ENCODE assay signal across 13 cellular contexts in the genomic region with DNA sequence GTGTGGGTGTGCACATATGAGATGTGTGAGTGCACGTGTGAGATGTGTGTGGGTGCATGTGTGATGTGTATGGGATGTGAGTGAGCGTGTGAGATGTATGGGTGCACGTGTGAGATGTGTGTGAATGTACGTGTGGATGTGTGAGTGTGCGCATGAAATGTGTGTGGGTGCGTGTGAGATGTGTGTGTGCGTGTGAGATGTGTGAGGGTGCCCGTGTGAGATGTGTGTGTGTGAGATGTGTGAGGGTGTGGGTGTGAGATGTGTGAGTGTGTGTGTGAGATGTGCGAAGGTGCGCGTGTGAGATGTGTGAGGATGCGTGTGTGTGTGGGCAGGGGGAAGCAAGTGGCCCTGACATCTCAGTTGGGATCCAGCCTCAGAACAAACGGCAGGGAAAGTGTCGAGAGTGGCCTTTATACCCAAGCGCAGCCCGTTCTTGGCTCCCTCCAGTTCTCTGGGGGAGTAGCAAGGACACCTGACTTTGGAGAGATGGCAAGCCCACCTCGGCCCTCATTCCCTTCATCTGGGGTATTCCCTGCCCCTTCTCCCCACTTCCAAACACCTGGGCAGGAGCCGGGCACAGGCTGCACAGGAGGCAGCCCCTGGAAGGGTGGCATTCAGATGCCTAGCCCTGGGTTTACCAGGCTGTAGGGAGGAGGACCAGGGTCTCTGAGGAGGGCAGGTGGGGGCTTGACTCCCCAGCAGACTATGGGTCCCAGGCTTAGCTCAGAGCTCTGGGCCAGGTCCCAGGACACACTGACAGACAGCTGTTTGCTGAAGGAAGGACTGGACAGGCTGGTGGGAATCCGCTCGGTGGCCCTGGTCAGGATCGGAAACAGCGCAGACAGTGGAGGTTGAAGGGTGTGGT. TPM values are rescaled to one million over a fixed set of nuclear protein-coding genes. Genes with fewer than 3 reads are reported as not detected.
DNase-seq lines count a peak whose midpoint lies in the region; ATAC-seq and TF ChIP-seq lines count a peak whose summit lies in the region.
"Had no signal": no experiment of that assay in that cellular context is flagged by ENCODE, and none has a peak within 500 bp of the region (broad histone marks: within the 10 kb centered on the region; RNA-seq: fewer than 3 reads in every experiment).

No MANE protein-coding gene starts in this region.

- H3K9me3 Mint-ChIP-seq in MCF 10A (ENCODE audit: unreplicated experiment), result no peaks in the 10 kb centered on the region
- no peaks in the 10 kb centered on the region for H3K9me3 Mint-ChIP-seq in progenitor cell of endocrine pancreas (ENCODE audit: low read depth)
- H3K9me3 Mint-ChIP-seq: central memory CD8-positive, alpha-beta T cell had no signal

- CTCF ChIA-PET in MCF 10A (lab: Yijun Ruan, JAX), result interaction anchor here (0.6 to 1.3 kb wide), 3 partner anchors 79 to 96 kb away, joined by 3 to 4 read pairs (median 3); no protein-coding TSS in a partner anchor

- H3K4me1 ChIP-seq in breast epithelium, result no peaks in the 10 kb centered on the region
- peaks cover 26 to 30% of the 10 kb centered on the region in 2 donors for H3K4me1 ChIP-seq in uterus

- peak in 1 of 2 donors; percentile 16 for DNase-seq in breast epithelium (ENCODE audit: low spot score in 2 of 2)
- DNase-seq in MCF 10A (ENCODE audit: unreplicated experiment), result no peak
- DNase-seq in left ventricle myocardium superior, result no peak
- DNase-seq in progenitor cell of endocrine pancreas (ENCODE audit: low spot score, unreplicated experiment), result peak; percentile 3
- DNase-seq in uterus, result no peak
- no peak for DNase-seq in CD1c-positive myeloid dendritic cell (ENCODE audit: extremely low spot score)
- DNase-seq: activated gamma-delta T cell, Kasumi-1, NCI-H1930 had no signal

- TF ChIP-seq CTCF in breast epithelium (IDR thresholded peaks at IDR 0.05) (no peak), MCF 10A (IDR thresholded peaks at IDR 0.05; ENCODE audit: unreplicated experiment) (no peak), progenitor cell of endocrine pancreas (IDR thresholded peaks at IDR 0.05; ENCODE audit: unreplicated experiment) (no peak), uterus (IDR thresholded peaks at IDR 0.05) (no peak)

- H3K27ac ChIP-seq in breast epithelium (peak overlapping the region; percentile 68 to 94), uterus (peak overlapping the region; percentile 91 to 94)

- no peaks in the 10 kb centered on the region for H3K9me3 ChIP-seq in breast epithelium
- H3K9me3 ChIP-seq in uterus, result no peaks in the 10 kb centered on the region
- H3K9me3 ChIP-seq: thyroid gland had no signal

- POLR2A ChIA-PET in MCF 10A (lab: Yijun Ruan, JAX), result interaction anchor here (1.1 kb wide), 1 partner anchor 84 kb away, joined by 3 read pairs; no protein-coding TSS in a partner anchor

- H3K36me3 Mint-ChIP-seq in MCF 10A (ENCODE audit: insufficient read depth, unreplicated experiment), result peaks cover 13% of the 10 kb centered on the region
- no peaks in the 10 kb centered on the region for H3K36me3 Mint-ChIP-seq in progenitor cell of endocrine pancreas (ENCODE audit: insufficient read depth)

- H3K27ac Mint-ChIP-seq in MCF 10A (ENCODE audit: low read depth, unreplicated experiment) (no peak overlapping the region), progenitor cell of endocrine pancreas (no peak overlapping the region)

- ATAC-seq in left ventricle myocardium superior (peak; percentile 1), HG03196 (IDR thresholded peaks at IDR 0.05; ENCODE audit: unreplicated experiment) (no peak), GM19455 (IDR thresholded peaks at IDR 0.05; ENCODE audit: unreplicated experiment) (no peak)

- BruUV-seq in MCF 10A (replicated peaks; lab: Mats Ljungman, UMichigan), result no TSS peak

- no peak overlapping the region for H3K4me3 Mint-ChIP-seq in MCF 10A (ENCODE audit: unreplicated experiment)
- H3K4me3 Mint-ChIP-seq in progenitor cell of endocrine pancreas (ENCODE audit: low read depth), result no peak overlapping the region
- H3K4me3 Mint-ChIP-seq: central memory CD8-positive, alpha-beta T cell had no signal

- TF ChIP-seq POLR2A in breast epithelium (IDR thresholded peaks at IDR 0.05) (no peak), uterus (IDR thresholded peaks at IDR 0.05) (no peak)

- H3K27me3 Mint-ChIP-seq in MCF 10A (ENCODE audit: insufficient read depth, unreplicated experiment) (no peaks in the 10 kb centered on the region), progenitor cell of endocrine pancreas (peaks cover 9% of the 10 kb centered on the region)
- H3K27me3 Mint-ChIP-seq: central memory CD8-positive, alpha-beta T cell had no signal

- intact Hi-C loops in breast epithelium (cut with DNase I; ENCODE audit: low total_unique reads), result loop anchor here (10.0 kb wide), 1 partner anchor 86 kb away; no protein-coding TSS in a partner anchor
- intact Hi-C loops in MCF 10A (cut with micrococcal nuclease), result no loop called here
- intact Hi-C loops in left ventricle myocardium superior (cut with micrococcal nuclease), result no loop called here
- intact Hi-C loops in uterus (cut with DNase I; ENCODE audit: low total_unique reads), result loop anchor here (10.0 kb wide), 1 partner anchor 116 kb away; no protein-coding TSS in a partner anchor

- H3K4me1 Mint-ChIP-seq in MCF 10A (ENCODE audit: insufficient read depth, unreplicated experiment) (no peaks in the 10 kb centered on the region), progenitor cell of endocrine pancreas (ENCODE audit: low read depth) (peaks cover 9% of the 10 kb centered on the region)

- H3K27me3 ChIP-seq in breast epithelium (no peaks in the 10 kb centered on the region), uterus (no peaks in the 10 kb centered on the region)
- H3K27me3 ChIP-seq: thyroid gland had no signal

- H3K4me3 ChIP-seq in breast epithelium (no peak overlapping the region), uterus (no peak overlapping the region)
- H3K4me3 ChIP-seq: thyroid gland had no signal

- H3K36me3 ChIP-seq in breast epithelium (no peaks in the 10 kb centered on the region), uterus (no peaks in the 10 kb centered on the region)
- H3K36me3 ChIP-seq: thyroid gland had no signal

RNA-seq across cellular contexts. Expression of a gene that starts 31.6 kb away (rescaled TPM):
- total RNA-seq in breast epithelium, result 10 to 100 TPM; 16.0 to 39.3 (median 30.7) TPM
- 76.5 and 76.9 TPM in 2 replicates for total RNA-seq in MCF 10A (2022)
- total RNA-seq in left ventricle myocardium superior, result 139 TPM
- 35.9 and 37.1 TPM in 2 replicates for total RNA-seq in progenitor cell of endocrine pancreas
- 10 to 100 TPM in 3 of 4 donors, under 1 TPM in 1; 0.26 to 22.6 (median 12.7) TPM for total RNA-seq in uterus

Comparison
In these comparisons a context has a peak if more than half of its experiments do, and no peak if none do; other contexts are left out.
1. intact Hi-C loops: an anchor here in breast epithelium (10.0 kb wide) and uterus (10.0 kb wide); none called in MCF 10A and left ventricle myocardium superior.